ENCODE assay signal across 23 cellular contexts in the genomic region with DNA sequence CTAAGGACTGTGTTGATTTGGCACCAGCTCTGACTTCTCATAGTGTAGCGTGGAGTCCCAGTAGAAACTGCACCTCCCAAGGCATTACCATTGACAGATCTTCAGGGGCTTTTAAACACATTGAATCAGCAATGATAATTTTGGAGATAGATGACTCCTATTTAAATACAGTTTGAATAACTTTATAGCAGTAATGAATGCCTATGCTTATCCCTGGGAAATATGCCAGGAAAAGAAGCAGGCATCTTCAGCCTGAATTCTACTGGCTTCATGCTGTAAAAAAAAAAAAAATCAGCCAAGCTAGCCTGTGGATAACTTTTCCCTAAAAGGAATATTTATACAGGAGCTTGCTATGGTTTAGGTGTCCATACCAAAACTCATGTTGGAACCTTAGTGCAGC.
"Had no signal": no experiment of that assay in that cellular context is flagged by ENCODE, and none has a peak within 500 bp of the region (broad histone marks: within the 10 kb centered on the region; RNA-seq: fewer than 3 reads in every experiment).

No MANE protein-coding gene starts in this region.

- ATAC-seq: effector memory CD8-positive, alpha-beta T cell; gastrocnemius medialis; left lobe of liver; natural killer cell; psoas muscle; right cardiac atrium; stimulated activated memory B cell treated with anti-CD40 and anti-IgM and Interleukin-4, amounts not matched to agents 10 μg/mL and 1 μg/mL and 100 μg/mL, for 72 hours; stimulated activated naive CD8-positive, alpha-beta T cell treated with anti-CD3 and anti-CD28 coated beads, Interleukin-15, Interleukin-2, amounts not matched to agents 100 U/mL and 50 U/mL, for 24 hours had no signal

- DNase-seq: effector memory CD8-positive, alpha-beta T cell; erythroblast; esophagus squamous epithelium; foreskin fibroblast; gastrocnemius medialis; head of caudate nucleus; kidney; natural killer cell; occipital lobe; ovary; posterior cingulate gyrus; psoas muscle; right cardiac atrium; sigmoid colon; spleen; stimulated activated CD4-positive, alpha-beta T cell treated with anti-CD3 and anti-CD28 coated beads, Interleukin-4, amount 100 ng/mL, for 4 hours; stimulated activated naive CD8-positive, alpha-beta T cell treated with anti-CD3 and anti-CD28 coated beads, Interleukin-15, Interleukin-2, amounts not matched to agents 100 U/mL and 50 U/mL, for 24 hours; substantia nigra; testis; tibial artery had no signal

- H3K4me3 ChIP-seq: esophagus squamous epithelium, gastrocnemius medialis, lung, ovary, psoas muscle, sigmoid colon, spleen, testis, tibial artery had no signal
